In the genomic region with DNA sequence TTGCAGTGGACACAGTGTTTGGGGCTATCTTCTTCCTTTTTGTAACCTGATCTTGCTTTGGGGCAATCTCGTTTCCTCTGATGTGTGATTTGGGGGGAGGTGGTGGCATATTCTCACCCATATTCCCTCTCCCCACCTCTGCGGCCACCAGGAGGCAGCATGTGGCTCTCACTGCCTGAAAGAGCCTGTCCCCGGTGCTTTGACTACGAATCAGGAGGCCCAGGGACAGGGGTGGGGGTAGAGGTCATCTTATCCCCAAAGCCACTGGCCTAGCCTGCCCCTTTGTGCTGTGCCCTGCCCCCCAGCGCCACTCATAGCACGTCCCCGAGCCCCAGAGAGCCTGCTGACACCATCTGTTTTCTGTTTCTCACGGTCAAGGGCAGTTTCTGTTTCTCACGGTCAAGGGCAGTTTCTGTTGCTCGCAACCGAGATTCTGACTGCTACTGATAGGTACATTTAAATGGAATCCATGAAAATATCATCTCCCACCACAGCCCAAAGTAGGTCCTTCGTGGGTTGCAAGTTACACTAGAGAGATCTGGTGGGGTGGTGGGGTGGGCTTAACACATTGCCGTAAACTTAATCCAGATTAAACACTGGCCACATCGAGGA, we compare ENCODE assay signal across 9 cellular contexts. TPM values are rescaled to one million over a fixed set of nuclear protein-coding genes. Genes with fewer than 3 reads are reported as not detected.
DNase-seq lines count a peak whose midpoint lies in the region; ATAC-seq and TF ChIP-seq lines count a peak whose summit lies in the region.
"Had no signal": no experiment of that assay in that cellular context is flagged by ENCODE, and none has a peak within 500 bp of the region (broad histone marks: within the 10 kb centered on the region; RNA-seq: fewer than 3 reads in every experiment).

No MANE protein-coding gene starts in this region.

- no peaks in the 10 kb centered on the region for H3K4me1 ChIP-seq in fibroblast of lung (ENCODE audit: control insufficient read depth, extremely low read depth, insufficient read depth, low read length)

- H3K36me3 ChIP-seq in BJ (ENCODE audit: control insufficient read depth, insufficient read depth, low read length) = no peaks in the 10 kb centered on the region
- H3K36me3 ChIP-seq in fibroblast of lung (ENCODE audit: control insufficient read depth, insufficient read depth, low read length) = no peaks in the 10 kb centered on the region

- no peak overlapping the region for H3K4me2 ChIP-seq in fibroblast of lung (ENCODE audit: extremely low read depth, insufficient read depth, low read length)

- POLR2A ChIA-PET in BJ (lab: Charles Lee) = no interaction called here

- DNase-seq in BJ (ENCODE audit: low read depth) (no peak), NB4 (ENCODE audit: low read depth) (peak; percentile 34), fibroblast of lung (ENCODE audit: low read depth in 2 of 2) (peak in 1 of 2 donors; percentile 17), osteocyte (ENCODE audit: extremely low spot score, unreplicated experiment) (no peak), T1000 (lab: John Stamatoyannopoulos, UW) (no peak)
- peak; percentile 3 to 14 for DNase-seq in activated CD8-positive, alpha-beta memory T cell treated with anti-CD3 and anti-CD28 coated beads for 4 hours (ENCODE audit: low read depth in 2 of 2)

- H3K4me3 ChIP-seq in BJ (ENCODE audit: low read depth, low read length) = no peak overlapping the region
- H3K4me3 ChIP-seq in NB4 (ENCODE audit: low read depth, low read length) = no peak overlapping the region
- H3K4me3 ChIP-seq in fibroblast of lung (replicated peaks in 1 of 4; ENCODE audit: control extremely low read depth in 1 of 4, insufficient read depth in 1 of 4, low read depth in 3 of 4, low read length in 4 of 4) = peak overlapping the region in 1 of 4 experiments; percentile 11

- no peak for TF ChIP-seq POLR2A in NB4 (IDR thresholded peaks at IDR 0.05; ENCODE audit: extremely low read depth, insufficient read length)

- ATAC-seq in GM19324 (IDR thresholded peaks at IDR 0.05; ENCODE audit: low FRiP score, unreplicated experiment) (peak; percentile 63), HG03045 (IDR thresholded peaks at IDR 0.05; ENCODE audit: unreplicated experiment) (no peak)

- H3K79me2 ChIP-seq in fibroblast of lung (ENCODE audit: control insufficient read depth, insufficient read depth, low read length) = no peaks in the 10 kb centered on the region

- H2AFZ ChIP-seq in fibroblast of lung (ENCODE audit: low read length) = peak overlapping the region; percentile 9

- H3K27ac ChIP-seq in fibroblast of lung (ENCODE audit: insufficient read depth, low read length) = no peak overlapping the region

- CTCF ChIA-PET in BJ (lab: Yijun Ruan, JAX) = interaction anchor here (1.0 to 1.6 kb wide), 4 partner anchors 21 to 65 kb away, joined by 3 to 6 read pairs (median 3); no protein-coding TSS in a partner anchor

- H3K27me3 ChIP-seq in BJ (ENCODE audit: control insufficient read depth, insufficient read depth, low read length) = no peaks in the 10 kb centered on the region
- no peaks in the 10 kb centered on the region for H3K27me3 ChIP-seq in fibroblast of lung (ENCODE audit: control insufficient read depth, insufficient read depth, low read length)

- H3K4me1 Mint-ChIP-seq in osteocyte (ENCODE audit: unreplicated experiment) = no peaks in the 10 kb centered on the region

- no peaks in the 10 kb centered on the region for H3K9me3 Mint-ChIP-seq in osteocyte (ENCODE audit: unreplicated experiment)

- H3K27ac Mint-ChIP-seq in osteocyte (ENCODE audit: unreplicated experiment) = no peak overlapping the region

- no peak overlapping the region for H3K4me3 Mint-ChIP-seq in osteocyte (ENCODE audit: unreplicated experiment)

- no peaks in the 10 kb centered on the region for H3K9me3 ChIP-seq in fibroblast of lung (ENCODE audit: control insufficient read depth, insufficient read depth, low read depth, low read length)

- peaks cover 2% of the 10 kb centered on the region for H3K36me3 Mint-ChIP-seq in osteocyte (ENCODE audit: unreplicated experiment)

- no peaks in the 10 kb centered on the region for H4K20me1 ChIP-seq in fibroblast of lung (ENCODE audit: control insufficient read depth, extremely low read depth, insufficient read depth, low read length)

- H3K9ac ChIP-seq in fibroblast of lung (ENCODE audit: insufficient read depth, low read length) = no peak overlapping the region

- peaks cover 3% of the 10 kb centered on the region for H3K27me3 Mint-ChIP-seq in osteocyte (ENCODE audit: unreplicated experiment)

- TF ChIP-seq CTCF in BJ (IDR thresholded peaks at IDR 0.05; ENCODE audit: insufficient read depth, low read depth, low read length) (peak; percentile 52), NB4 (IDR thresholded peaks at IDR 0.05; ENCODE audit: low read depth, low read length) (peak; percentile 47), fibroblast of lung (conservative IDR thresholded peaks at IDR 0.05 in 1 of 2, IDR thresholded peaks at IDR 0.05 in 1 of 2; ENCODE audit: low read depth in 1 of 2, low read length in 2 of 2) (peak; percentile 34 to 60), osteocyte (IDR thresholded peaks at IDR 0.05) (peak; percentile 39)

RNA-seq across cellular contexts. Expression of a gene that starts 28.2 kb away (rescaled TPM):
- polyA plus RNA-seq in BJ (2011; rRNA removed) (7.1 and 11.0 TPM in 2 replicates), fibroblast of lung (21.8 and 28.6 TPM in 2 replicates)
- polyA minus RNA-seq in BJ (2011; rRNA and poly(A)+ RNA removed) = 2.3 and 3.7 TPM in 2 replicates
- total RNA-seq in fibroblast of lung (23.1 and 31.5 TPM in 2 replicates), osteocyte (21.6 and 22.1 TPM in 2 replicates)
- polyA plus RNA-seq in fibroblast of lung (2012) = 22.6 and 30.5 TPM in 2 replicates
- 4.5 and 16.8 TPM in 2 replicates for polyA minus RNA-seq in fibroblast of lung (ENCODE audit: low replicate concordance)

RNA-seq across cellular contexts. Expression of a gene that starts 37.5 kb away (rescaled TPM):
- polyA plus RNA-seq in BJ (2011; rRNA removed) (not detected in 2 replicates), fibroblast of lung (not detected in 2 replicates)
- polyA minus RNA-seq in BJ (2011; rRNA and poly(A)+ RNA removed) = not detected in 2 replicates
- total RNA-seq in fibroblast of lung (not detected in 2 replicates), osteocyte (not detected in 2 replicates)
- polyA plus RNA-seq in fibroblast of lung (2012) = not detected in 2 replicates
- polyA minus RNA-seq in fibroblast of lung (ENCODE audit: low replicate concordance) = not detected in 2 replicates
- total RNA-seq: renal cortical epithelial cell had no signal

Comparison
In these comparisons a context has a peak if more than half of its experiments do, and no peak if none do; other contexts are left out.
1. DNase-seq: peak in NB4 (single experiment) and activated CD8-positive, alpha-beta memory T cell treated with anti-CD3 and anti-CD28 coated beads for 4 hours (2 of 2); none in BJ (single experiment), osteocyte (single experiment) and T1000 (single experiment).
2. Peak in every context shown above with its lines, with median percentiles within 50 percentile points of each other: CTCF ChIP-seq.